Comparison of ENCODE assay signal across 8 cellular contexts in genomic region chr11:65417221-65417701, GRCh38. TPM values are rescaled to one million over a fixed set of nuclear protein-coding genes. Genes with fewer than 3 reads are reported as not detected.
DNase-seq lines count a peak whose midpoint lies in the region; ATAC-seq, FAIRE-seq and TF ChIP-seq lines count a peak whose summit lies in the region.

No MANE protein-coding gene starts in this region.

- peaks cover 41% of the 10 kb centered on the region for H3K36me3 Mint-ChIP-seq in dendritic cell treated with granulocyte-macrophage colony-stimulating factor and Interleukin-4, amounts not matched to agents 40 ng/mL and 50 ng/mL, for 4 days (ENCODE audit: low read depth)

- ATAC-seq in HG02885 (IDR thresholded peaks at IDR 0.05; ENCODE audit: poor library complexity, unreplicated experiment), result no peak
- no peak for ATAC-seq in HG02610 (IDR thresholded peaks at IDR 0.05; ENCODE audit: unreplicated experiment)

- no peaks in the 10 kb centered on the region for H3K9me3 Mint-ChIP-seq in dendritic cell treated with granulocyte-macrophage colony-stimulating factor and Interleukin-4, amounts not matched to agents 40 ng/mL and 50 ng/mL, for 4 days

- H3K36me3 ChIP-seq in SK-N-MC (ENCODE audit: insufficient read depth, low read length) (no peaks in the 10 kb centered on the region), muscle layer of duodenum (ENCODE audit: control insufficient read depth in 1 of 2, insufficient read depth in 2 of 2, low read length in 2 of 2) (peaks cover 5 to 39% of the 10 kb centered on the region in 2 donors)

- peak overlapping the region; percentile 99 for H3K27ac ChIP-seq in SK-N-MC
- peak overlapping the region; percentile 100 for H3K27ac ChIP-seq in muscle layer of duodenum (ENCODE audit: low read length)

- intact Hi-C loops in dendritic cell treated with granulocyte-macrophage colony-stimulating factor and Interleukin-4, amounts not matched to agents 40 ng/mL and 50 ng/mL, for 4 days (cut with micrococcal nuclease), result loop anchor here (1.0 to 10.0 kb wide), 4 partner anchors 8 to 52 kb away; partner anchors contain the start of gene SLC25A45

- no peak for TF ChIP-seq POLR2A in GM12891 (IDR thresholded peaks at IDR 0.05; ENCODE audit: low read depth, low read length)

- peaks cover 22 to 40% of the 10 kb centered on the region in 2 donors for H3K4me1 ChIP-seq in muscle layer of duodenum (ENCODE audit: control insufficient read depth in 1 of 2, insufficient read depth in 2 of 2, low read length in 2 of 2)

- H3K9ac ChIP-seq in SK-N-MC (ENCODE audit: insufficient read length), result no peak overlapping the region

- H3K9me3 ChIP-seq in SK-N-MC (ENCODE audit: low read depth, low read length) (no peaks in the 10 kb centered on the region), muscle layer of duodenum (ENCODE audit: control insufficient read depth in 1 of 2, low read length in 2 of 2) (no peaks in the 10 kb centered on the region)

- H3K4me3 Mint-ChIP-seq in dendritic cell treated with granulocyte-macrophage colony-stimulating factor and Interleukin-4, amounts not matched to agents 40 ng/mL and 50 ng/mL, for 4 days, result peak overlapping the region; percentile 78

- H3K4me3 ChIP-seq in SK-N-MC (no peak overlapping the region; the same call in 1 of the 2 replicates), muscle layer of duodenum (ENCODE audit: low read depth in 1 of 2, low read length in 2 of 2) (peak overlapping the region; percentile 71 to 100)

- no peaks in the 10 kb centered on the region for H3K27me3 ChIP-seq in muscle layer of duodenum (ENCODE audit: low read depth, low read length)

- FAIRE-seq in GM12891 (lab: Jason Lieb, UNC), result peak; percentile 52

- no peaks in the 10 kb centered on the region for H3K27me3 Mint-ChIP-seq in dendritic cell treated with granulocyte-macrophage colony-stimulating factor and Interleukin-4, amounts not matched to agents 40 ng/mL and 50 ng/mL, for 4 days

- DNase-seq in GM12891 (ENCODE audit: insufficient read length, low spot score) (no peak), SK-N-MC (ENCODE audit: low read depth, low spot score) (no peak), hippocampal formation (lab: John Stamatoyannopoulos, UW) (no peak), NCI-H774 (lab: John Stamatoyannopoulos, UW) (no peak)

- peak overlapping the region; percentile 100 for H3K27ac Mint-ChIP-seq in dendritic cell treated with granulocyte-macrophage colony-stimulating factor and Interleukin-4, amounts not matched to agents 40 ng/mL and 50 ng/mL, for 4 days

- H3K4me1 Mint-ChIP-seq in dendritic cell treated with granulocyte-macrophage colony-stimulating factor and Interleukin-4, amounts not matched to agents 40 ng/mL and 50 ng/mL, for 4 days (ENCODE audit: low read depth), result peaks cover 59% of the 10 kb centered on the region

TF ChIP-seq in GM12891, 5 proteins besides CTCF, POLR2A, EP300 and RAD21:
- TF ChIP-seq POU2F2 (IDR thresholded peaks at IDR 0.05; ENCODE audit: low read depth, low read length) (no peak), SPI1 (IDR thresholded peaks at IDR 0.05; ENCODE audit: low read depth, low read length) (peak; percentile 84), PAX5 (IDR thresholded peaks at IDR 0.05; ENCODE audit: insufficient read depth, low read length, severe bottlenecking) (no peak), POLR2AphosphoS5 (IDR thresholded peaks at IDR 0.05; ENCODE audit: low read depth, low read length) (no peak)

RNA-seq across cellular contexts. Expression of gene NEAT1, which starts 5.3 kb away (rescaled TPM):
- polyA plus RNA-seq in GM12891 (2012; ENCODE audit: low read depth, missing spikeins), result 373 TPM

RNA-seq across cellular contexts. Expression of gene FRMD8, which starts 30.8 kb away (rescaled TPM):
- 14.3 TPM for polyA plus RNA-seq in GM12891 (2012; ENCODE audit: low read depth, missing spikeins)

RNA-seq across cellular contexts. Expression of gene SLC25A45, which starts 34.8 kb away (rescaled TPM):
- 15.8 TPM for polyA plus RNA-seq in GM12891 (2012; ENCODE audit: low read depth, missing spikeins)
